14 cellular contexts compared by ENCODE assay signal in genomic region chr3:44021646-44022594, GRCh38.
DNase-seq lines count a peak whose midpoint lies in the region; ATAC-seq and TF ChIP-seq lines count a peak whose summit lies in the region.
"Had no signal": no experiment of that assay in that cellular context is flagged by ENCODE, and none has a peak within 500 bp of the region (broad histone marks: within the 10 kb centered on the region; RNA-seq: fewer than 3 reads in every experiment).

No MANE protein-coding gene starts in this region.

- H3K27ac ChIP-seq in HUES48 (ENCODE audit: low read depth, low read length) = no peak overlapping the region
- H3K27ac ChIP-seq: pancreas had no signal

- H3K4me3 Mint-ChIP-seq in neural crest cell = peak overlapping the region; percentile 74
- H3K4me3 Mint-ChIP-seq in effector memory CD8-positive, alpha-beta T cell = peak overlapping the region in 1 of 2 donors; percentile 24

- no peaks in the 10 kb centered on the region for H3K36me3 ChIP-seq in BE2C
- no peaks in the 10 kb centered on the region for H3K36me3 ChIP-seq in HUES48 (ENCODE audit: control insufficient read depth, insufficient read depth, low read length)
- H3K36me3 ChIP-seq: pancreas had no signal

- no peak for TF ChIP-seq CTCF in BE2C (IDR thresholded peaks at IDR 0.05; ENCODE audit: low read depth, low read length)
- TF ChIP-seq CTCF in epithelial cell of esophagus (IDR thresholded peaks at IDR 0.05; ENCODE audit: insufficient read depth, low read depth, low read length, missing control alignments) = no peak
- no peak for TF ChIP-seq CTCF in neural crest cell (conservative IDR thresholded peaks at IDR 0.05)

- no peaks in the 10 kb centered on the region for H3K36me3 Mint-ChIP-seq in neural crest cell (ENCODE audit: low read depth)
- no peaks in the 10 kb centered on the region for H3K36me3 Mint-ChIP-seq in effector memory CD8-positive, alpha-beta T cell (ENCODE audit: insufficient read depth)

- H3K4me3 ChIP-seq in BE2C (ENCODE audit: low read depth, low read length) (peak overlapping the region; percentile 61), HUES48 (ENCODE audit: low read depth, low read length) (peak overlapping the region; percentile 64), epithelial cell of esophagus (ENCODE audit: low read length) (peak overlapping the region; percentile 34)

- peaks cover 63% of the 10 kb centered on the region for H3K27me3 Mint-ChIP-seq in neural crest cell (ENCODE audit: low read depth)
- H3K27me3 Mint-ChIP-seq in effector memory CD8-positive, alpha-beta T cell = peaks cover 56 to 89% of the 10 kb centered on the region in 2 donors

- H3K27me3 ChIP-seq in BE2C = no peaks in the 10 kb centered on the region
- H3K27me3 ChIP-seq in HUES48 (ENCODE audit: control insufficient read depth, insufficient read depth, low read length) = peaks cover 24% of the 10 kb centered on the region

- H3K9me3 Mint-ChIP-seq in neural crest cell = no peaks in the 10 kb centered on the region
- no peaks in the 10 kb centered on the region for H3K9me3 Mint-ChIP-seq in effector memory CD8-positive, alpha-beta T cell

- no peaks in the 10 kb centered on the region for H3K4me1 ChIP-seq in BE2C
- peaks cover 40% of the 10 kb centered on the region for H3K4me1 ChIP-seq in HUES48 (ENCODE audit: control insufficient read depth, insufficient read depth, low read length)

- no peak for ATAC-seq in effector memory CD8-positive, alpha-beta T cell (replicated peaks)
- ATAC-seq: pancreas had no signal

- peaks cover 22% of the 10 kb centered on the region for H3K4me1 Mint-ChIP-seq in neural crest cell
- peaks cover 3 to 6% of the 10 kb centered on the region in 2 donors for H3K4me1 Mint-ChIP-seq in effector memory CD8-positive, alpha-beta T cell (ENCODE audit: low read depth in 2 of 2)

- DNase-seq in BE2C (no peak), epithelial cell of esophagus (ENCODE audit: low read depth) (no peak), neural crest cell (ENCODE audit: low read depth, low spot score) (peak; percentile 19), NCI-H2107 treated with DMSO at 0.1 percent for 48 hours (lab: John Stamatoyannopoulos, UW; ENCODE audit: unreplicated experiment) (no peak), NCI-H774 (lab: John Stamatoyannopoulos, UW) (no peak)
- no peak for DNase-seq in effector memory CD8-positive, alpha-beta T cell
- DNase-seq in activated CD4-positive, alpha-beta T cell treated with anti-CD3 and anti-CD28 coated beads for 48 hours = no peak
- DNase-seq: activated CD8-positive, alpha-beta memory T cell treated with anti-CD3 and anti-CD28 coated beads, Interleukin-2, amount 50 U/mL, for 48 hours; DMS53; NCI-H1048; pancreas; RPMI8226; stimulated activated CD8-positive, alpha-beta memory T cell treated with anti-CD3 and anti-CD28 coated beads, Interleukin-4, amount 100 ng/mL, for 48 hours had no signal

- H3K9ac ChIP-seq in HUES48 (ENCODE audit: low read depth, low read length) = no peak overlapping the region

- H3K9me3 ChIP-seq in BE2C = no peaks in the 10 kb centered on the region
- no peaks in the 10 kb centered on the region for H3K9me3 ChIP-seq in HUES48 (ENCODE audit: control insufficient read depth, insufficient read depth, low read length)
- H3K9me3 ChIP-seq: pancreas had no signal

- no peak overlapping the region for H3K27ac Mint-ChIP-seq in neural crest cell (ENCODE audit: unreplicated experiment)
- no peak overlapping the region for H3K27ac Mint-ChIP-seq in effector memory CD8-positive, alpha-beta T cell
